In genomic region chr14:100914597-100915021, GRCh38 we compare ENCODE assay signal across 22 cellular contexts. TPM values are rescaled to one million over a fixed set of nuclear protein-coding genes. Genes with fewer than 3 reads are reported as not detected.
DNase-seq lines count a peak whose midpoint lies in the region; ATAC-seq and TF ChIP-seq lines count a peak whose summit lies in the region.
"Had no signal": no experiment of that assay in that cellular context is flagged by ENCODE, and none has a peak within 500 bp of the region (broad histone marks: within the 10 kb centered on the region; RNA-seq: fewer than 3 reads in every experiment).

No MANE protein-coding gene starts in this region.

- no peaks in the 10 kb centered on the region for H3K9me3 ChIP-seq in GM23248 (ENCODE audit: low read depth)
- H3K9me3 ChIP-seq: ascending aorta, left ventricle myocardium inferior had no signal

- 23 to 35% methylated on average over 3 of the region's 3 CpGs for WGBS in GM23248 (ENCODE audit: low coverage in 1 of 2, low lambda C conversion rate in 2 of 2, missing lambda C conversion rate in 2 of 2), 2 experiments

- no peak overlapping the region for H3K4me3 ChIP-seq in AG09309 (ENCODE audit: control insufficient read depth, low read depth, low read length)
- no peak overlapping the region for H3K4me3 ChIP-seq in GM23248
- H3K4me3 ChIP-seq: ascending aorta, hepatocyte, left ventricle myocardium inferior had no signal

- H4K20me1 ChIP-seq in GM23248 (ENCODE audit: insufficient read depth) = no peaks in the 10 kb centered on the region

- no peak overlapping the region for H3K27ac ChIP-seq in GM23248
- H3K27ac ChIP-seq: ascending aorta, hepatocyte, left ventricle myocardium inferior, WERI-Rb-1 had no signal

- peaks cover 7% of the 10 kb centered on the region for H3K79me2 ChIP-seq in GM23248 (ENCODE audit: insufficient read depth)
- H3K79me2 ChIP-seq: hepatocyte had no signal

- peak; percentile 4 for DNase-seq in AG09309 (ENCODE audit: low read depth)
- DNase-seq in GM23248 = peak; percentile 58
- peak; percentile 42 for DNase-seq in amniotic epithelial cell (ENCODE audit: low read depth)
- DNase-seq in iris pigment epithelial cell (ENCODE audit: low read depth) = peak; percentile 45
- DNase-seq in Ammon's horn (ENCODE audit: low spot score) = no peak
- DNase-seq in glomerular visceral epithelial cell (ENCODE audit: extremely low spot score) = no peak
- DNase-seq: activated CD4-positive, alpha-beta T cell treated with anti-CD3 and anti-CD28 coated beads, Interleukin-2, amount 50 U/mL, for 1 hour; activated CD8-positive, alpha-beta memory T cell treated with anti-CD3 and anti-CD28 coated beads, Interleukin-2, amount 10 ng/mL, durations not matched to agents 7 days and 5 days; CD4-positive, alpha-beta T cell; Kasumi-1; left ventricle myocardium inferior; naive B cell; NCI-H1930; NCI-H69; nucleus accumbens; substantia nigra; WERI-Rb-1 had no signal

- H2AFZ ChIP-seq in GM23248 = no peak overlapping the region
- H2AFZ ChIP-seq: hepatocyte had no signal

- H3K4me2 ChIP-seq in GM23248 (ENCODE audit: unreplicated experiment) = no peak overlapping the region
- H3K4me2 ChIP-seq: hepatocyte had no signal

- H3K9ac ChIP-seq in GM23248 = no peak overlapping the region

- H3K9me2 ChIP-seq in GM23248 (ENCODE audit: insufficient read depth) = no peaks in the 10 kb centered on the region

- H3F3A ChIP-seq in GM23248 (ENCODE audit: insufficient read depth) = peaks cover 46% of the 10 kb centered on the region

- H3K36me3 ChIP-seq in GM23248 (ENCODE audit: low read depth) = peaks cover 19% of the 10 kb centered on the region
- H3K36me3 ChIP-seq: ascending aorta, left ventricle myocardium inferior, WERI-Rb-1 had no signal

- no peaks in the 10 kb centered on the region for H3K27me3 ChIP-seq in GM23248 (replicated peaks; ENCODE audit: insufficient read depth)
- H3K27me3 ChIP-seq: ascending aorta, hepatocyte had no signal

- no peak for TF ChIP-seq CTCF in AG09309 (IDR thresholded peaks at IDR 0.05; ENCODE audit: control insufficient read depth, insufficient read depth, low read depth, low read length, missing control alignments)

- H3K4me1 ChIP-seq in GM23248 (ENCODE audit: insufficient read depth) = peaks cover 19% of the 10 kb centered on the region
- H3K4me1 ChIP-seq: ascending aorta, left ventricle myocardium inferior had no signal

- in situ Hi-C loops in GM23248 (cut with MboI) = no loop called here

- ATAC-seq in HG02798 (IDR thresholded peaks at IDR 0.05; ENCODE audit: poor library complexity, unreplicated experiment) = no peak
- ATAC-seq: activated CD8-positive, alpha-beta memory T cell treated with anti-CD3 and anti-CD28 coated beads, Interleukin-2, amount 10 ng/mL, durations not matched to agents 7 days and 5 days; stimulated activated effector memory CD8-positive, alpha-beta T cell treated with anti-CD3 and anti-CD28 coated beads, Interleukin-12 subunit alpha, Interleukin-12 subunit beta, amount 100 ng/mL, for 72 hours had no signal

RNA-seq across cellular contexts. Expression of gene RTL1, which starts 11.1 kb away (rescaled TPM):
- total RNA-seq in GM23248 (2014; rRNA removed; shearing (Covaris generic)) = not detected in 2 replicates
- polyA plus RNA-seq in GM23248 (2016; fragmentation: Nextera tagmentation; extraction: Ambion mirVana) = 0.19 and 0.36 TPM in 2 replicates
- total RNA-seq: activated CD8-positive, alpha-beta memory T cell treated with anti-CD3 and anti-CD28 coated beads, Interleukin-2, amount 10 ng/mL, durations not matched to agents 7 days and 5 days; ascending aorta; CD4-positive, alpha-beta T cell; dermis microvascular lymphatic vessel endothelial cell; left ventricle myocardium inferior had no signal

Comparison
In these comparisons a context has a peak if more than half of its experiments do, and no peak if none do; other contexts are left out.
1. DNase-seq: peak in AG09309 (single experiment), GM23248 (single experiment), amniotic epithelial cell (single experiment) and iris pigment epithelial cell (single experiment); none in Ammon's horn (single experiment) and glomerular visceral epithelial cell (single experiment).